19 cellular contexts compared by ENCODE assay signal in the genomic region with DNA sequence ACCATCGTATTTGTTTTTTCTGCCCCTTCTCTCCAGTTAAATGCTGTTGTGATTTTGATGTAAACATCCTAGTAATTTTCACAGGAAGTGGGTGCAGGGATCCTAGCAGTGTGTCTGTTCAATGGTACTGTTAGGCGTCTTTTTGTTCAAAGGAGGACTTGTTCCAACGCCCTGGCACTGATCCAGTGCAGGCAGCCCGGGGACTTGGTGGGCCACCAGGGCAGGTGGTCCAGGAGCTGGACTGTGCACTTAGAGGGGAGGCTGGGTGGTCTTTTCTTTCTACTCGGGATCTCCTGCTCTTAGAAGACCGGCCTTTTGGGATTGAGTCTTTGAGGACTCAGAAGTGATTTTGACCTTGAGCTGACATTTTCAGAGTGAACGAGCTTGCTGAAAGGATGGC. TPM values are rescaled to one million over a fixed set of nuclear protein-coding genes. Genes with fewer than 3 reads are reported as not detected.
"Had no signal": no experiment of that assay in that cellular context is flagged by ENCODE, and none has a peak within 500 bp of the region (broad histone marks: within the 10 kb centered on the region; RNA-seq: fewer than 3 reads in every experiment).

No MANE protein-coding gene starts in this region.

- H3K27ac Mint-ChIP-seq: activated naive CD8-positive, alpha-beta T cell treated with anti-CD3 and anti-CD28 coated beads for 36 hours; memory B cell; nephron progenitor cell; stimulated activated naive B cell treated with anti-CD40 and anti-IgM and Interleukin-4, amounts not matched to agents 10 μg/mL and 1 μg/mL and 100 μg/mL, for 72 hours had no signal

- H3K4me1 ChIP-seq: esophagus muscularis mucosa, left lung, psoas muscle, suprapubic skin, upper lobe of left lung had no signal

- H3K4me3 ChIP-seq: esophagus muscularis mucosa, left lung, psoas muscle, suprapubic skin, upper lobe of left lung had no signal

- H3K4me3 Mint-ChIP-seq: activated naive CD8-positive, alpha-beta T cell treated with anti-CD3 and anti-CD28 coated beads for 36 hours; memory B cell; nephron progenitor cell; stimulated activated naive B cell treated with anti-CD40 and anti-IgM and Interleukin-4, amounts not matched to agents 10 μg/mL and 1 μg/mL and 100 μg/mL, for 72 hours had no signal

- H3K27ac ChIP-seq: esophagus muscularis mucosa, left lung, psoas muscle, suprapubic skin, upper lobe of left lung had no signal

- H3K4me1 Mint-ChIP-seq: nephron progenitor cell; stimulated activated naive B cell treated with anti-CD40 and anti-IgM and Interleukin-4, amounts not matched to agents 10 μg/mL and 1 μg/mL and 100 μg/mL, for 72 hours had no signal

- H3K36me3 ChIP-seq: esophagus muscularis mucosa, left lung, suprapubic skin, upper lobe of left lung had no signal

- H3K9me3 Mint-ChIP-seq: activated naive CD8-positive, alpha-beta T cell treated with anti-CD3 and anti-CD28 coated beads for 36 hours; nephron progenitor cell; stimulated activated naive B cell treated with anti-CD40 and anti-IgM and Interleukin-4, amounts not matched to agents 10 μg/mL and 1 μg/mL and 100 μg/mL, for 72 hours had no signal

- H3K36me3 Mint-ChIP-seq: activated naive CD8-positive, alpha-beta T cell treated with anti-CD3 and anti-CD28 coated beads for 36 hours; memory B cell; stimulated activated naive B cell treated with anti-CD40 and anti-IgM and Interleukin-4, amounts not matched to agents 10 μg/mL and 1 μg/mL and 100 μg/mL, for 72 hours had no signal

- H3K27me3 ChIP-seq: upper lobe of left lung had no signal

- ATAC-seq: left lung; psoas muscle; sciatic nerve; stimulated activated naive B cell treated with anti-CD40 and anti-IgM and Interleukin-4, amounts not matched to agents 10 μg/mL and 1 μg/mL and 100 μg/mL, for 72 hours had no signal

- DNase-seq: activated CD4-positive, alpha-beta T cell treated with anti-CD3 and anti-CD28 coated beads, Interleukin-2, amount 50 U/mL, for 1 hour; activated CD4-positive, CD25-positive, alpha-beta regulatory T cell; activated gamma-delta T cell; activated naive CD8-positive, alpha-beta T cell treated with anti-CD3 and anti-CD28 coated beads for 36 hours; activated T-cell treated with anti-CD3 and anti-CD28 coated beads, Interleukin-2, amount 50 U/mL, for 48 hours; dermis blood vessel endothelial cell; left lung; nephron progenitor cell; psoas muscle; stimulated activated CD4-positive, alpha-beta T cell treated with anti-CD3 and anti-CD28 coated beads, Interleukin-2, amount 100 ng/mL, for 24 hours; stimulated activated naive B cell treated with anti-CD40 and anti-IgM and Interleukin-4, amounts not matched to agents 10 μg/mL and 1 μg/mL and 100 μg/mL, for 72 hours; T-helper 2 cell had no signal

RNA-seq across cellular contexts. Expression of a gene that starts 41.1 kb away (rescaled TPM):
- total RNA-seq: activated naive CD8-positive, alpha-beta T cell treated with anti-CD3 and anti-CD28 coated beads for 36 hours; dermis blood vessel endothelial cell; esophagus muscularis mucosa; fibroblast of villous mesenchyme; left lung; omental fat pad; psoas muscle; sciatic nerve; suprapubic skin; upper lobe of left lung had no signal
- polyA plus RNA-seq: psoas muscle had no signal
